ENCODE assay signal across 13 cellular contexts in the genomic region with DNA sequence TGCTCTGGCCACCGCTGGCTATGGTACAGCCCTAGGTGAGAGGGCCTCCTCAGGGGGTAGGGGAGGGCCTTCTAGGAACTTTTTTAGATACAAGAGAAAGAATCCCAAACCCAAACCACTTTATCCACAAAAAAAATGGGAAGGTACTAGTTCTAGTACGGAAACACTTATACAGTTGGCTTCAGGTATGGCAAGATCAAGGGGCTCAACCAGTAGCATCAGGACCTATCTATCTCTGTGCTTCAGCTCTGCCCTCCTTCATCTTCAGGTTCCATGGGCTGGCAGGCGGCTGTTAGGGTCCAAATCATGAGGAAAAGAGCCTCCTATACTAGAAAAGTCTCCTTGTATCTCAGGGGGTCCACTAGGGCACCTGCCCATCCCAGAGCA. TPM values are rescaled to one million over a fixed set of nuclear protein-coding genes. Genes with fewer than 3 reads are reported as not detected.
A peak's percentile ranks its signal among the peaks of the same experiment; 100 is the strongest.
DNase-seq lines count a peak whose midpoint lies in the region; ATAC-seq and TF ChIP-seq lines count a peak whose summit lies in the region.
"Had no signal": no experiment of that assay in that cellular context is flagged by ENCODE, and none has a peak within 500 bp of the region (broad histone marks: within the 10 kb centered on the region; RNA-seq: fewer than 3 reads in every experiment).

No MANE protein-coding gene starts in this region.

- DNase-seq in MCF 10A (ENCODE audit: unreplicated experiment): no peak
- no peak for DNase-seq in mammary epithelial cell
- no peak for DNase-seq in activated CD8-positive, alpha-beta T cell treated with anti-CD3 and anti-CD28 coated beads for 36 hours
- DNase-seq in naive B cell: no peak
- DNase-seq in type B pancreatic cell (ENCODE audit: extremely low spot score, unreplicated experiment): no peak
- DNase-seq in SIG-M5 treated with dmso at 0.1 percent for 504 hours (lab: John Stamatoyannopoulos, UW; ENCODE audit: unreplicated experiment): no peak
- DNase-seq: activated CD8-positive, alpha-beta memory T cell treated with anti-CD3 and anti-CD28 coated beads, Interleukin-2, amount 50 U/mL, for 4 hours; MM.1S; SHP77 treated with DMSO at 0.1 percent for 48 hours had no signal

- H3K4me1 Mint-ChIP-seq in MCF 10A (ENCODE audit: insufficient read depth, unreplicated experiment) (peaks cover 17% of the 10 kb centered on the region), naive B cell (peaks cover 9 to 24% (median 16%) of the 10 kb centered on the region in 3 donors), type B pancreatic cell (ENCODE audit: unreplicated experiment) (peaks cover 6% of the 10 kb centered on the region)
- peaks cover 11% of the 10 kb centered on the region for H3K4me1 Mint-ChIP-seq in activated CD8-positive, alpha-beta T cell treated with anti-CD3 and anti-CD28 coated beads for 36 hours (ENCODE audit: low read depth)

- TF ChIP-seq CTCF in MCF 10A (IDR thresholded peaks at IDR 0.05; ENCODE audit: unreplicated experiment) (no peak), mammary epithelial cell (conservative IDR thresholded peaks at IDR 0.05 in 1 of 2, IDR thresholded peaks at IDR 0.05 in 1 of 2; ENCODE audit: extremely low read depth in 1 of 2, insufficient read depth in 1 of 2, low read depth in 1 of 2, low read length in 2 of 2) (no peak), type B pancreatic cell (conservative IDR thresholded peaks at IDR 0.05) (no peak)
- TF ChIP-seq CTCF in activated CD8-positive, alpha-beta T cell treated with anti-CD3 and anti-CD28 coated beads for 36 hours (IDR thresholded peaks at IDR 0.05): no peak

- H3K27me3 Mint-ChIP-seq in MCF 10A (ENCODE audit: insufficient read depth, unreplicated experiment) (no peaks in the 10 kb centered on the region), naive B cell (no peaks in the 10 kb centered on the region), type B pancreatic cell (no peaks in the 10 kb centered on the region)
- H3K27me3 Mint-ChIP-seq in activated CD8-positive, alpha-beta T cell treated with anti-CD3 and anti-CD28 coated beads for 36 hours: no peaks in the 10 kb centered on the region
- H3K27me3 Mint-ChIP-seq: dendritic cell treated with granulocyte-macrophage colony-stimulating factor and Interleukin-4, amounts not matched to agents 40 ng/mL and 50 ng/mL, for 4 days had no signal

- peak overlapping the region in 1 of 3 experiments; percentile 99 for H3K4me3 ChIP-seq in mammary epithelial cell (replicated peaks in 1 of 3; ENCODE audit: insufficient read depth in 1 of 3, low read depth in 2 of 3, low read length in 3 of 3)

- H3K4me3 Mint-ChIP-seq in MCF 10A (ENCODE audit: unreplicated experiment) (peak overlapping the region; percentile 81), naive B cell (peak overlapping the region in 7 of 8 donors; percentile 12 to 91 (median 85)), type B pancreatic cell (peak overlapping the region; percentile 93)
- peak overlapping the region; percentile 84 for H3K4me3 Mint-ChIP-seq in activated CD8-positive, alpha-beta T cell treated with anti-CD3 and anti-CD28 coated beads for 36 hours

- in situ Hi-C loops in mammary epithelial cell (cut with MboI; ENCODE audit: low sequenced_read_pairs in 2 of 2): no loop called here

- POLR2A ChIA-PET in MCF 10A (lab: Yijun Ruan, JAX): interaction anchor here (0.7 to 4.8 kb wide), 4 partner anchors 8 to 87 kb away, joined by 3 to 51 read pairs (median 24); partner anchors contain the start of gene C19orf53
- POLR2A ChIA-PET in activated CD8-positive, alpha-beta T cell treated with anti-CD3 and anti-CD28 coated beads for 36 hours (lab: Charles Lee): no interaction called here

- H3K27ac ChIP-seq in mammary epithelial cell (ENCODE audit: insufficient read depth, low read depth, low read length): no peak overlapping the region

- H3K27ac Mint-ChIP-seq in MCF 10A (ENCODE audit: low read depth, unreplicated experiment) (peak overlapping the region; percentile 81), naive B cell (peak overlapping the region in 4 of 6 donors; percentile 20 to 89 (median 36)), type B pancreatic cell (no peak overlapping the region)
- no peak overlapping the region for H3K27ac Mint-ChIP-seq in activated CD8-positive, alpha-beta T cell treated with anti-CD3 and anti-CD28 coated beads for 36 hours

- no peak overlapping the region for H3K4me2 ChIP-seq in mammary epithelial cell (ENCODE audit: insufficient read depth, low read depth, low read length)

- H4K20me1 ChIP-seq in mammary epithelial cell (ENCODE audit: insufficient read depth, low read length): no peaks in the 10 kb centered on the region

- no peak overlapping the region for H2AFZ ChIP-seq in mammary epithelial cell (ENCODE audit: low read depth, low read length)

- H3K4me1 ChIP-seq in mammary epithelial cell (ENCODE audit: insufficient read depth, low read length): peaks cover 4% of the 10 kb centered on the region

- intact Hi-C loops in MCF 10A (cut with micrococcal nuclease) (no loop called here), mammary epithelial cell (cut with micrococcal nuclease) (no loop called here)
- intact Hi-C loops in activated CD8-positive, alpha-beta T cell treated with anti-CD3 and anti-CD28 coated beads for 36 hours (cut with micrococcal nuclease): no loop called here

- no peak overlapping the region for H3K9ac ChIP-seq in mammary epithelial cell (ENCODE audit: insufficient read depth, low read length)

- WGBS in mammary epithelial cell (ENCODE audit: low coverage, missing lambda C conversion rate): 100% methylated on average over 3 of the region's 3 CpGs

- peaks cover 29% of the 10 kb centered on the region for H3K79me2 ChIP-seq in mammary epithelial cell (ENCODE audit: insufficient read depth, low read length)

- H3K9me3 Mint-ChIP-seq in MCF 10A (ENCODE audit: unreplicated experiment) (no peaks in the 10 kb centered on the region), naive B cell (no peaks in the 10 kb centered on the region), type B pancreatic cell (no peaks in the 10 kb centered on the region)
- H3K9me3 Mint-ChIP-seq in activated CD8-positive, alpha-beta T cell treated with anti-CD3 and anti-CD28 coated beads for 36 hours: no peaks in the 10 kb centered on the region
- H3K9me3 Mint-ChIP-seq: dendritic cell treated with granulocyte-macrophage colony-stimulating factor and Interleukin-4, amounts not matched to agents 40 ng/mL and 50 ng/mL, for 4 days had no signal

- H3K27me3 ChIP-seq in mammary epithelial cell (ENCODE audit: insufficient read depth, low read length): no peaks in the 10 kb centered on the region

- H3K9me3 ChIP-seq in mammary epithelial cell (replicated peaks; ENCODE audit: insufficient read depth, low read length): no peaks in the 10 kb centered on the region
- H3K9me3 ChIP-seq: thoracic aorta had no signal

- no TSS peak for BruUV-seq in MCF 10A (replicated peaks; lab: Mats Ljungman, UMichigan)
- no TSS peak for BruUV-seq in mammary epithelial cell (replicated peaks; lab: Mats Ljungman, UMichigan)

- dilution Hi-C loops in mammary epithelial cell (cut with HindIII; ENCODE audit: low sequenced_read_pairs): no loop called here

- peaks cover 3% of the 10 kb centered on the region for H3K36me3 ChIP-seq in mammary epithelial cell (ENCODE audit: insufficient read depth, low read length)

- ATAC-seq in activated CD8-positive, alpha-beta T cell treated with anti-CD3 and anti-CD28 coated beads for 36 hours: no peak
- ATAC-seq in naive B cell (ENCODE audit: low read depth in 2 of 2) (no peak), GM19463 (IDR thresholded peaks at IDR 0.05; ENCODE audit: unreplicated experiment) (no peak), HG03039 (IDR thresholded peaks at IDR 0.05; ENCODE audit: unreplicated experiment) (no peak)

- CTCF ChIA-PET in MCF 10A (lab: Yijun Ruan, JAX) (interaction anchor here (0.6 kb wide), 1 partner anchor 1202 kb away, joined by 3 read pairs; no protein-coding TSS in a partner anchor), mammary epithelial cell (lab: Charles Lee; ENCODE audit: low non-redundant PET) (no interaction called here)
- CTCF ChIA-PET in activated CD8-positive, alpha-beta T cell treated with anti-CD3 and anti-CD28 coated beads for 36 hours (lab: Charles Lee): interaction anchor here (1.2 kb wide), 1 partner anchor 96 kb away, joined by 3 read pairs; no protein-coding TSS in a partner anchor

- H3K36me3 Mint-ChIP-seq in MCF 10A (ENCODE audit: insufficient read depth, unreplicated experiment) (peaks cover 54% of the 10 kb centered on the region), naive B cell (no peaks in the 10 kb centered on the region), type B pancreatic cell (peaks cover 4% of the 10 kb centered on the region)
- H3K36me3 Mint-ChIP-seq in activated CD8-positive, alpha-beta T cell treated with anti-CD3 and anti-CD28 coated beads for 36 hours (ENCODE audit: low read depth): peaks cover 30% of the 10 kb centered on the region

RNA-seq across cellular contexts. Expression of gene MRI1, which starts 1.8 kb away (rescaled TPM):
- total RNA-seq in MCF 10A (2022): 24.8 and 27.0 TPM in 2 replicates
- 10 to 100 TPM; 29.0 to 36.7 TPM for total RNA-seq in mammary epithelial cell
- polyA plus RNA-seq in mammary epithelial cell: 32.6 TPM
- polyA minus RNA-seq in mammary epithelial cell: 23.5 TPM
- 10 to 100 TPM; 37.1 to 40.8 TPM for total RNA-seq in activated CD8-positive, alpha-beta T cell treated with anti-CD3 and anti-CD28 coated beads for 36 hours
- 10 to 100 TPM in 1 of 6 donors, 1 to 10 TPM in 5; 4.7 to 18.3 (median 8.2) TPM for polyA plus RNA-seq in naive B cell (ENCODE audit: low read depth in 6 of 6)
- 24.0 and 27.7 TPM in 2 replicates for total RNA-seq in type B pancreatic cell (ENCODE audit: low replicate concordance)

RNA-seq across cellular contexts. Expression of gene C19orf53, which starts 8.2 kb away (rescaled TPM):
- total RNA-seq in MCF 10A (2022) (89.0 and 101 TPM in 2 replicates), mammary epithelial cell (100 to 1,000 TPM in 1 of 2 donors, 10 to 100 TPM in 1; 37.3 to 109 TPM), type B pancreatic cell (ENCODE audit: low replicate concordance) (89.8 and 101 TPM in 2 replicates)
- polyA plus RNA-seq in mammary epithelial cell (190 TPM), naive B cell (ENCODE audit: low read depth in 6 of 6) (100 to 1,000 TPM; 152 to 189 (median 170) TPM)
- 178 TPM for polyA minus RNA-seq in mammary epithelial cell
- 100 to 1,000 TPM; 120 to 128 TPM for total RNA-seq in activated CD8-positive, alpha-beta T cell treated with anti-CD3 and anti-CD28 coated beads for 36 hours

RNA-seq across cellular contexts. Expression of gene ZSWIM4, which starts 29.2 kb away (rescaled TPM):
- total RNA-seq in MCF 10A (2022): 9.2 and 9.4 TPM in 2 replicates
- 1 to 10 TPM; 3.2 to 5.4 TPM for total RNA-seq in mammary epithelial cell
- 1.3 TPM for polyA plus RNA-seq in mammary epithelial cell
- polyA minus RNA-seq in mammary epithelial cell: 1.8 TPM
- 1 to 10 TPM; 6.6 to 6.8 TPM for total RNA-seq in activated CD8-positive, alpha-beta T cell treated with anti-CD3 and anti-CD28 coated beads for 36 hours
- polyA plus RNA-seq in naive B cell (ENCODE audit: low read depth in 6 of 6): 1 to 10 TPM in 1 of 6 donors, under 1 TPM in 4, not detected in 1; 0.65 to 2.2 (median 0.89) TPM
- total RNA-seq in type B pancreatic cell (ENCODE audit: low replicate concordance): 15.0 and 15.7 TPM in 2 replicates

Comparison
In these comparisons a context has a peak if more than half of its experiments do, and no peak if none do; other contexts are left out.
1. H3K27ac Mint-ChIP-seq: peak in MCF 10A (single experiment) and naive B cell (4 of 6); none in activated CD8-positive, alpha-beta T cell treated with anti-CD3 and anti-CD28 coated beads for 36 hours (single experiment) and type B pancreatic cell (single experiment).
2. Peak in every context shown above with its lines, with median percentiles within 50 percentile points of each other: H3K4me3 Mint-ChIP-seq.